1 cellular context compared by ENCODE assay signal in the genomic region with DNA sequence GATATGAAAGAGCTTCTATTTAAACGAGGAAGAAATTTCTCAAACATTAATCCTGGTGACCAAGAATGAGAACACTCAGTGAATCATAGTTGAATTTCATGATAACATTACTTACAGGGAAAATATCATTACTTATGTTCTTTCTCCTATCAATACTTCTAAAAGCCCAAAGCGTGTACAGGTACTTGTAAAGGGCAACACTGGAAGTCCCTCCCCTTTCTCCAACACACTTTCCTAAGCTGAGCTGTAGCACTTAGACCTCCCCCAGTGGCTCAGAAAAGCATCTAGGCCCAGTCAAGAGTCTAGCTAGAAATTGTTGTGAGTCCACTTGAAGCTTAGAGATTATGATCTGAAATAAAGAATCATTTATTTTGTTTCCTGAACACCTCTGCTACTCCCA.
TF ChIP-seq lines count a peak whose summit lies in the region.

No MANE protein-coding gene starts in this region.

TF ChIP-seq in SK-N-SH, 30 proteins besides CTCF, POLR2A, EP300 and RAD21 (continued from another document):
- TF ChIP-seq, protein P1, sequence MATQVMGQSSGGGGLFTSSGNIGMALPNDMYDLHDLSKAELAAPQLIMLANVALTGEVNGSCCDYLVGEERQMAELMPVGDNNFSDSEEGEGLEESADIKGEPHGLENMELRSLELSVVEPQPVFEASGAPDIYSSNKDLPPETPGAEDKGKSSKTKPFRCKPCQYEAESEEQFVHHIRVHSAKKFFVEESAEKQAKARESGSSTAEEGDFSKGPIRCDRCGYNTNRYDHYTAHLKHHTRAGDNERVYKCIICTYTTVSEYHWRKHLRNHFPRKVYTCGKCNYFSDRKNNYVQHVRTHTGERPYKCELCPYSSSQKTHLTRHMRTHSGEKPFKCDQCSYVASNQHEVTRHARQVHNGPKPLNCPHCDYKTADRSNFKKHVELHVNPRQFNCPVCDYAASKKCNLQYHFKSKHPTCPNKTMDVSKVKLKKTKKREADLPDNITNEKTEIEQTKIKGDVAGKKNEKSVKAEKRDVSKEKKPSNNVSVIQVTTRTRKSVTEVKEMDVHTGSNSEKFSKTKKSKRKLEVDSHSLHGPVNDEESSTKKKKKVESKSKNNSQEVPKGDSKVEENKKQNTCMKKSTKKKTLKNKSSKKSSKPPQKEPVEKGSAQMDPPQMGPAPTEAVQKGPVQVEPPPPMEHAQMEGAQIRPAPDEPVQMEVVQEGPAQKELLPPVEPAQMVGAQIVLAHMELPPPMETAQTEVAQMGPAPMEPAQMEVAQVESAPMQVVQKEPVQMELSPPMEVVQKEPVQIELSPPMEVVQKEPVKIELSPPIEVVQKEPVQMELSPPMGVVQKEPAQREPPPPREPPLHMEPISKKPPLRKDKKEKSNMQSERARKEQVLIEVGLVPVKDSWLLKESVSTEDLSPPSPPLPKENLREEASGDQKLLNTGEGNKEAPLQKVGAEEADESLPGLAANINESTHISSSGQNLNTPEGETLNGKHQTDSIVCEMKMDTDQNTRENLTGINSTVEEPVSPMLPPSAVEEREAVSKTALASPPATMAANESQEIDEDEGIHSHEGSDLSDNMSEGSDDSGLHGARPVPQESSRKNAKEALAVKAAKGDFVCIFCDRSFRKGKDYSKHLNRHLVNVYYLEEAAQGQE (IDR thresholded peaks at IDR 0.05; ENCODE audit: low read depth, low read length) = no peak
- TF ChIP-seq MEF2A (IDR thresholded peaks at IDR 0.05; ENCODE audit: borderline replicate concordance, low read depth) (no peak), SIN3A (IDR thresholded peaks at IDR 0.05; ENCODE audit: borderline replicate concordance, low read depth, low read length) (no peak), YY1 (IDR thresholded peaks at IDR 0.05; ENCODE audit: low read depth) (no peak), RXRA (IDR thresholded peaks at IDR 0.05; ENCODE audit: borderline replicate concordance, low read depth) (no peak), SMC3 (IDR thresholded peaks at IDR 0.05; ENCODE audit: low read depth, low read length) (no peak), NFIC (IDR thresholded peaks at IDR 0.05; ENCODE audit: borderline replicate concordance) (no peak), FOSL2 (IDR thresholded peaks at IDR 0.05; ENCODE audit: borderline replicate concordance, low read depth) (no peak), FOXM1 (IDR thresholded peaks at IDR 0.05; ENCODE audit: low read depth) (no peak)
- TF ChIP-seq, protein P2, sequence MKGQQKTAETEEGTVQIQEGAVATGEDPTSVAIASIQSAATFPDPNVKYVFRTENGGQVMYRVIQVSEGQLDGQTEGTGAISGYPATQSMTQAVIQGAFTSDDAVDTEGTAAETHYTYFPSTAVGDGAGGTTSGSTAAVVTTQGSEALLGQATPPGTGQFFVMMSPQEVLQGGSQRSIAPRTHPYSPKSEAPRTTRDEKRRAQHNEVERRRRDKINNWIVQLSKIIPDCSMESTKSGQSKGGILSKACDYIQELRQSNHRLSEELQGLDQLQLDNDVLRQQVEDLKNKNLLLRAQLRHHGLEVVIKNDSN (IDR thresholded peaks at IDR 0.05; ENCODE audit: borderline replicate concordance, low read depth) = no peak
